ENCODE assay signal across 1 cellular context in the genomic region with DNA sequence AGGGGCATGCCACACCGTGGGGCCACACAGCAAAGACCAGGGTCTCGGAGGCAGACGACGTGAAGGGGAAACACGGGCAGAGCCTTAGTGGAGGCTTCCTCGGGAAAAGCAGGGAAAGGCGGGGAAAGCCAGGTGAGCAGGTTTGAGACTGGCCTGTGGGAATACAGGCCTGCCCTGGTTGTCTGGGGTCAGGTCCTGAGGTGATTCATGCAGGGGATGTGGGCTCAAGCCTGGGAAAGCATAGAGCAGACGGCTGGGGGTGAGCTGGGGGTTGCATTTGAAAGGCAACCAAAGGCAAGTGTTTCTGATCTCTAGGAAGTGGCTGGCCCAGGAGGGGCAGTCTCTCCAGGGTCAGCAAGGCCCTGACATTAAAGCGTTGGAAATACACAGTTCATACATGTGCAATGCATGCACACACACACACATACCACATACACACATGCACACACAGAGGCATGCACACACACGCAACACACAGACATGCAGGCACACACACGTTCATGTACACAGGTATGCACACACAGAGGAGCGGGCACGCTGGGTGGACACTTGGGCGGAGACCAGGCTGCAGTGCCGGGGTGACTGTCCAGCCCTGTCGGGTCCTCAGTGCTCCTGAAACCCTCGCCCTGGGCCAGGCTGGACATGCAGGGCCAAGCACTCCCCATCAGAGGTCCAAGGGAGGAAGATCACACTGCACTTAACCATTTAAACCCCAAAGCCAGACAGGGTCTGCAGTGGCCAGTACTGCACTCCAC.
TF ChIP-seq lines count a peak whose summit lies in the region.

No MANE protein-coding gene starts in this region.

TF ChIP-seq in IMR-90, 13 proteins besides CTCF, POLR2A, EP300 and RAD21:
- TF ChIP-seq, protein P1, sequence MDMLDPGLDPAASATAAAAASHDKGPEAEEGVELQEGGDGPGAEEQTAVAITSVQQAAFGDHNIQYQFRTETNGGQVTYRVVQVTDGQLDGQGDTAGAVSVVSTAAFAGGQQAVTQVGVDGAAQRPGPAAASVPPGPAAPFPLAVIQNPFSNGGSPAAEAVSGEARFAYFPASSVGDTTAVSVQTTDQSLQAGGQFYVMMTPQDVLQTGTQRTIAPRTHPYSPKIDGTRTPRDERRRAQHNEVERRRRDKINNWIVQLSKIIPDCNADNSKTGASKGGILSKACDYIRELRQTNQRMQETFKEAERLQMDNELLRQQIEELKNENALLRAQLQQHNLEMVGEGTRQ (IDR thresholded peaks at IDR 0.05; ENCODE audit: low read depth, low read length) = no peak
- TF ChIP-seq MXI1 (IDR thresholded peaks at IDR 0.05; ENCODE audit: borderline replicate concordance, low read depth, low read length) (no peak), BHLHE40 (IDR thresholded peaks at IDR 0.05; ENCODE audit: low read depth, low read length) (no peak), MAZ (IDR thresholded peaks at IDR 0.05; ENCODE audit: borderline replicate concordance, low read depth, low read length) (no peak), MAFK (IDR thresholded peaks at IDR 0.05; ENCODE audit: low read depth, low read length) (no peak), RFX5 (IDR thresholded peaks at IDR 0.05; ENCODE audit: low read depth, low read length) (no peak), NFE2L2 (IDR thresholded peaks at IDR 0.05; ENCODE audit: low read depth, low read length) (no peak), RCOR1 (IDR thresholded peaks at IDR 0.05; ENCODE audit: insufficient replicate concordance, low read length) (no peak), SMC3 (IDR thresholded peaks at IDR 0.05; ENCODE audit: low read depth, low read length) (no peak), FOS (IDR thresholded peaks at IDR 0.05; ENCODE audit: low read depth, low read length) (no peak), CEBPB (IDR thresholded peaks at IDR 0.05; ENCODE audit: low read depth, low read length) (no peak)
- TF ChIP-seq, protein P2, sequence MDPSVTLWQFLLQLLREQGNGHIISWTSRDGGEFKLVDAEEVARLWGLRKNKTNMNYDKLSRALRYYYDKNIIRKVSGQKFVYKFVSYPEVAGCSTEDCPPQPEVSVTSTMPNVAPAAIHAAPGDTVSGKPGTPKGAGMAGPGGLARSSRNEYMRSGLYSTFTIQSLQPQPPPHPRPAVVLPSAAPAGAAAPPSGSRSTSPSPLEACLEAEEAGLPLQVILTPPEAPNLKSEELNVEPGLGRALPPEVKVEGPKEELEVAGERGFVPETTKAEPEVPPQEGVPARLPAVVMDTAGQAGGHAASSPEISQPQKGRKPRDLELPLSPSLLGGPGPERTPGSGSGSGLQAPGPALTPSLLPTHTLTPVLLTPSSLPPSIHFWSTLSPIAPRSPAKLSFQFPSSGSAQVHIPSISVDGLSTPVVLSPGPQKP (IDR thresholded peaks at IDR 0.05; ENCODE audit: borderline replicate concordance, low read depth, low read length) = no peak
